ENCODE assay signal across 21 cellular contexts in the genomic region with DNA sequence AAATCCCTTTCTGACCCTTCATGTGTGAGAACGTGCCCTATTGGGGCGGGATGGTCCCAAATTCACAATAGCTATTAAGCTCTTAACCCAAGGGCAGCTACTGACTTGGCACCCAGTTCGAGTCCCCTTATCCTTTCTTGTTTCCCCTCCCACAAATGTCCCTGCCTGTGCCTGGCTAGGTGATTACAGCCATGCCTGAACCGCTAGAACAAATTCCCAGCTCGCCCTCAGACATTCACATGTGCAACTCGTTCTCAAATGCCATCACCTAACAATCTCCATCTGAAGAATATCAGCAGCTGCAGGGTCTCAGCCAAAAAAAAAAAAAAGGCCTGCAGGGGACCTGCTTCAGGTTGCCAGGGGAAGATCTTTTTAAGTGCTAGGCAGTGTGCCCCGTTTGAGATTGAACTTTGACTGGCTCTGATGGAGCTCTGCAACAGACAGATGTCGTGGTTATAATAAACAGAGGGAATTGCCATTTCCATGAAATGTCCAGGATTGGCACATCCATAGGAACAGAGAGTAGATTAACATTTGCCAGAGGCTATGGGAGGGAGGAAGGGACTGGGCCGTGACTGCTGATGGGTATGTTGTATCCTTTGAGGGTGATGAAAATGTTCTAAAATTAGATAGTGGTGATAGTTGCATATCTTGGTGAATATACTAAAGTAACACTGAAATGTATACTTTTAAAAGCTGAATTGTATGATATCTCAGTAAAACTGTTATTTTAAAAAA.
DNase-seq lines count a peak whose midpoint lies in the region; ATAC-seq, FAIRE-seq and TF ChIP-seq lines count a peak whose summit lies in the region.
"Had no signal": no experiment of that assay in that cellular context is flagged by ENCODE, and none has a peak within 500 bp of the region (broad histone marks: within the 10 kb centered on the region; RNA-seq: fewer than 3 reads in every experiment).

No MANE protein-coding gene starts in this region.

- no peak for TF ChIP-seq CTCF in RWPE1 (conservative IDR thresholded peaks at IDR 0.05; ENCODE audit: low read depth)
- TF ChIP-seq CTCF in osteoblast (IDR thresholded peaks at IDR 0.05; ENCODE audit: extremely low read depth, low read depth, low read length): no peak

- peak overlapping the region; percentile 56 for H3K27ac ChIP-seq in RWPE1
- H3K27ac ChIP-seq in osteoblast (ENCODE audit: low read depth, low read length): peak overlapping the region; percentile 83
- H3K27ac ChIP-seq: coronary artery, right lobe of liver, upper lobe of left lung had no signal

- no peaks in the 10 kb centered on the region for H3K36me3 ChIP-seq in osteoblast (ENCODE audit: insufficient read depth, low read length)
- H3K36me3 ChIP-seq: Peyer's patch, right lobe of liver, upper lobe of left lung had no signal

- H2AFZ ChIP-seq in osteoblast (ENCODE audit: low read length): no peak overlapping the region

- DNase-seq in RWPE1 (ENCODE audit: low spot score) (no peak), Right ventricle myocardium superior (peak; percentile 53), osteoblast (ENCODE audit: insufficient read length, low spot score, missing footprints) (no peak), urothelium cell line (ENCODE audit: low spot score) (no peak), head of caudate nucleus (no peak), DMS114 treated with DMSO at 0.1 percent for 48 hours (lab: John Stamatoyannopoulos, UW; ENCODE audit: unreplicated experiment) (no peak), pons (ENCODE audit: low spot score) (no peak)
- DNase-seq: activated naive CD8-positive, alpha-beta T cell treated with anti-CD3 and anti-CD28 coated beads, Interleukin-2, amount 10 ng/mL, durations not matched to agents 7 days and 5 days; CD8-positive, alpha-beta T cell; immature natural killer cell; KBM-7; NCI-H1694 treated with DMSO at 0.1 percent for 48 hours; NCI-H345; nucleus accumbens; Peyer's patch; right lobe of liver; stimulated activated naive CD4-positive, alpha-beta T cell; SW 1271; upper lobe of left lung had no signal

- H4K20me1 ChIP-seq in osteoblast (ENCODE audit: insufficient read depth, low read length): no peaks in the 10 kb centered on the region

- H3K27me3 ChIP-seq in osteoblast (ENCODE audit: insufficient read depth, low read length): no peaks in the 10 kb centered on the region
- H3K27me3 ChIP-seq: Peyer's patch, right lobe of liver, upper lobe of left lung had no signal

- H3K4me2 ChIP-seq in osteoblast (ENCODE audit: insufficient read depth, low read length): no peak overlapping the region

- no peaks in the 10 kb centered on the region for H3K9me3 ChIP-seq in osteoblast (ENCODE audit: low read depth, low read length)
- H3K9me3 ChIP-seq: Peyer's patch, right lobe of liver, upper lobe of left lung had no signal

- POLR2A ChIA-PET in RWPE1 (lab: Yijun Ruan, JAX; ENCODE audit: low non-redundant PET): no interaction called here

- ATAC-seq in Right ventricle myocardium superior (ENCODE audit: poor library complexity): peak; percentile 73
- ATAC-seq: CD8-positive, alpha-beta T cell; right lobe of liver had no signal

- H3K4me1 ChIP-seq in osteoblast (ENCODE audit: insufficient read depth, low read length): peaks cover 35% of the 10 kb centered on the region
- H3K4me1 ChIP-seq: Peyer's patch, right lobe of liver, upper lobe of left lung had no signal

- peak; percentile 46 for FAIRE-seq in urothelium cell line (lab: Jason Lieb, UNC)
- FAIRE-seq: H54 had no signal

- H3K4me3 ChIP-seq in osteoblast (ENCODE audit: insufficient read depth, low read length): no peak overlapping the region
- H3K4me3 ChIP-seq: coronary artery, Peyer's patch, right lobe of liver, upper lobe of left lung had no signal

- CTCF ChIA-PET in RWPE1 (lab: Yijun Ruan, JAX): interaction anchor here (0.6 kb wide), 1 partner anchor 803 kb away, joined by 4 read pairs; no protein-coding TSS in a partner anchor

- H3K79me2 ChIP-seq in osteoblast (ENCODE audit: insufficient read depth, low read length): no peaks in the 10 kb centered on the region

- intact Hi-C loops in Right ventricle myocardium superior (cut with DNase I) (no loop called here), head of caudate nucleus (cut with DNase I) (no loop called here)
